22 cellular contexts compared by ENCODE assay signal in genomic region chr14:65866422-65866821, GRCh38.
DNase-seq lines count a peak whose midpoint lies in the region; ATAC-seq, FAIRE-seq and TF ChIP-seq lines count a peak whose summit lies in the region.
"Had no signal": no experiment of that assay in that cellular context is flagged by ENCODE, and none has a peak within 500 bp of the region (broad histone marks: within the 10 kb centered on the region; RNA-seq: fewer than 3 reads in every experiment).

No MANE protein-coding gene starts in this region.

- TF ChIP-seq CTCF in DND-41 (IDR thresholded peaks at IDR 0.05; ENCODE audit: borderline replicate concordance, extremely low read depth, low read length, poor library complexity, severe bottlenecking), result no peak

- DNase-seq in AG08396 (ENCODE audit: low spot score) (peak; percentile 29), DND-41 (no peak), fibroblast of peridontal ligament (ENCODE audit: extremely low read depth) (peak; percentile 50), NCI-H146 treated with DMSO at 0.1 percent for 48 hours (lab: John Stamatoyannopoulos, UW; ENCODE audit: unreplicated experiment) (no peak), H54 (ENCODE audit: insufficient read length, low spot score) (no peak)
- DNase-seq: AML-193; CD8-positive, alpha-beta memory T cell; MM.1S; NCI-H1048; NCI-H226; T-cell had no signal

- H3K9ac ChIP-seq in DND-41 (ENCODE audit: low read depth, low read length), result no peak overlapping the region

- H3K4me1 ChIP-seq in DND-41 (ENCODE audit: insufficient read depth, low read length), result peaks cover 70% of the 10 kb centered on the region
- H3K4me1 ChIP-seq: A549, SJCRH30 had no signal

- no peaks in the 10 kb centered on the region for H4K20me1 ChIP-seq in DND-41 (ENCODE audit: insufficient read depth, low read length)

- H3K79me2 ChIP-seq in DND-41 (ENCODE audit: insufficient read depth, low read length), result no peaks in the 10 kb centered on the region

- no peak for TF ChIP-seq POLR2A in H54 (IDR thresholded peaks at IDR 0.05; ENCODE audit: low read depth, low read length)

- no peak overlapping the region for H3K4me2 ChIP-seq in DND-41 (ENCODE audit: insufficient read depth, low read length)
- H3K4me2 ChIP-seq: A549 had no signal

- no peaks in the 10 kb centered on the region for H3K27me3 ChIP-seq in DND-41 (ENCODE audit: insufficient read depth, low read length, poor library complexity)
- H3K27me3 ChIP-seq: SJCRH30 had no signal

- no peak for ATAC-seq in DND-41 (ENCODE audit: insufficient read depth, low read depth)
- no peak for ATAC-seq in HG03039 (IDR thresholded peaks at IDR 0.05; ENCODE audit: unreplicated experiment)
- no peak for ATAC-seq in GM21528 (IDR thresholded peaks at IDR 0.05; ENCODE audit: low FRiP score, unreplicated experiment)
- ATAC-seq: A549, HepG2, K562, Panc1, T-cell had no signal

- no peak overlapping the region for H3K4me3 ChIP-seq in DND-41 (ENCODE audit: low read depth in 1 of 2, low read length in 2 of 2)
- H3K4me3 ChIP-seq: A549, K562, SJCRH30 had no signal

- no peaks in the 10 kb centered on the region for H3K36me3 ChIP-seq in DND-41 (ENCODE audit: insufficient read depth, low read length)
- H3K36me3 ChIP-seq in KOPT-K1 (ENCODE audit: insufficient read depth, low read length), result no peaks in the 10 kb centered on the region
- H3K36me3 ChIP-seq: SJCRH30 had no signal

- peak overlapping the region; percentile 85 for H3K27ac ChIP-seq in DND-41 (ENCODE audit: low read length)
- peak overlapping the region; percentile 95 for H3K27ac ChIP-seq in KOPT-K1 (ENCODE audit: low read depth, low read length, poor library complexity, severe bottlenecking)
- H3K27ac ChIP-seq: A549, C4-2B, SJCRH30 had no signal

- H3K9me3 ChIP-seq in DND-41 (ENCODE audit: insufficient read depth, low read length, severe bottlenecking) (no peaks in the 10 kb centered on the region), KOPT-K1 (ENCODE audit: insufficient read depth, low read length, poor library complexity, severe bottlenecking) (no peaks in the 10 kb centered on the region)
- H3K9me3 ChIP-seq: A549, SJCRH30 had no signal

- peak overlapping the region; percentile 24; the same call in 1 of the 2 replicates for H2AFZ ChIP-seq in DND-41 (ENCODE audit: low read depth, low read length)

- no peak for FAIRE-seq in H54 (lab: Jason Lieb, UNC)
- FAIRE-seq: A549, GM12891, H1, HepG2, K562 had no signal

Comparison
In these comparisons a context has a peak if more than half of its experiments do, and no peak if none do; other contexts are left out.
1. DNase-seq: peak in AG08396 (single experiment) and fibroblast of peridontal ligament (single experiment); none in DND-41 (single experiment), NCI-H146 treated with DMSO at 0.1 percent for 48 hours (single experiment) and H54 (single experiment).